In the genomic region with DNA sequence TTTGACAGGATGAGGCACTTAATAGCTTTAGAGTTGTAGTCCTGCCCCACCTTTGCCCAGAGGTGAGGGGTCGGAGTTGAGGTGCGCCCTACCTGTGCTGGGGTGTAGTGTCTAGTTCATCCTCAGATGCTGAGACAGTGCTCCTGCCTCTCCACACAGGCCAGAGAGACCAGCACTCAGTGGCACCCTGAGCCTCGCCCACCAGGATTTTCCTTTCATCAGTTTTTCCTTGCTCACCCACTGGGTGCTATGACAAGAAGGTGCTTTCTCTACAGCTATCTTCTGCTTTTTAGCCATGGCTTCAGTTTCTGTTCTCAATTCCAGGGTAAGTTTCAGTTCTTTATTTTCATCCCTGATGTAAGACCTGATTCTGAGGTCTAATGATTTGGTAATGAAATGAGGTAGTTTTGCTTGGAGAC, we compare ENCODE assay signal across 9 cellular contexts. TPM values are rescaled to one million over a fixed set of nuclear protein-coding genes. Genes with fewer than 3 reads are reported as not detected.
DNase-seq lines count a peak whose midpoint lies in the region; ATAC-seq lines count a peak whose summit lies in the region.
"Had no signal": no experiment of that assay in that cellular context is flagged by ENCODE, and none has a peak within 500 bp of the region (broad histone marks: within the 10 kb centered on the region; RNA-seq: fewer than 3 reads in every experiment).

No MANE protein-coding gene starts in this region.

- intact Hi-C loops in Right ventricle myocardium inferior (cut with DNase I), result loop anchor here (5.0 kb wide), 1 partner anchor 150 kb away; no protein-coding TSS in a partner anchor
- intact Hi-C loops in Right ventricle myocardium superior (cut with DNase I), result no loop called here
- intact Hi-C loops in left colon (cut with DNase I, micrococcal nuclease), result no loop called here

- peak overlapping the region; percentile 73 for H3K27ac Mint-ChIP-seq in stimulated activated naive CD8-positive, alpha-beta T cell treated with anti-CD3 and anti-CD28 coated beads, Interleukin-15, Interleukin-2, amounts not matched to agents 100 ng/mL and 50 ng/mL, for 24 hours

- peaks cover 61% of the 10 kb centered on the region for H3K4me1 Mint-ChIP-seq in stimulated activated naive CD8-positive, alpha-beta T cell treated with anti-CD3 and anti-CD28 coated beads, Interleukin-15, Interleukin-2, amounts not matched to agents 100 ng/mL and 50 ng/mL, for 24 hours (ENCODE audit: low read depth)

- ATAC-seq in Right ventricle myocardium inferior (peak; percentile 40), Right ventricle myocardium superior (ENCODE audit: poor library complexity) (no peak), HG02885 (IDR thresholded peaks at IDR 0.05; ENCODE audit: poor library complexity, unreplicated experiment) (peak; percentile 82), left colon (no peak)
- ATAC-seq: SK-N-SH treated with all-trans-retinoic acid at 6 μM for 48 hours had no signal

- H3K9me3 Mint-ChIP-seq in stimulated activated naive CD8-positive, alpha-beta T cell treated with anti-CD3 and anti-CD28 coated beads, Interleukin-15, Interleukin-2, amounts not matched to agents 100 ng/mL and 50 ng/mL, for 24 hours, result peaks cover 4% of the 10 kb centered on the region

- DNase-seq in Right ventricle myocardium inferior (ENCODE audit: missing footprints) (no peak), Right ventricle myocardium superior (no peak), SKM-1 (lab: John Stamatoyannopoulos, UW; ENCODE audit: unreplicated experiment) (peak; percentile 83), ecto neural progenitor cell (ENCODE audit: low spot score) (no peak), left colon (no peak), T-helper 1 cell (no peak)

- H3K36me3 Mint-ChIP-seq in stimulated activated naive CD8-positive, alpha-beta T cell treated with anti-CD3 and anti-CD28 coated beads, Interleukin-15, Interleukin-2, amounts not matched to agents 100 ng/mL and 50 ng/mL, for 24 hours (ENCODE audit: low read depth), result no peaks in the 10 kb centered on the region

- peak overlapping the region; percentile 47 for H3K4me3 Mint-ChIP-seq in stimulated activated naive CD8-positive, alpha-beta T cell treated with anti-CD3 and anti-CD28 coated beads, Interleukin-15, Interleukin-2, amounts not matched to agents 100 ng/mL and 50 ng/mL, for 24 hours

- peaks cover 17% of the 10 kb centered on the region for H3K27me3 Mint-ChIP-seq in stimulated activated naive CD8-positive, alpha-beta T cell treated with anti-CD3 and anti-CD28 coated beads, Interleukin-15, Interleukin-2, amounts not matched to agents 100 ng/mL and 50 ng/mL, for 24 hours

RNA-seq across cellular contexts. Expression of a gene that starts 16.8 kb away (rescaled TPM):
- 26.0 TPM for total RNA-seq in Right ventricle myocardium inferior
- total RNA-seq in Right ventricle myocardium superior, result 26.7 TPM
- total RNA-seq in left colon, result 10 to 100 TPM; 80.6 to 89.5 TPM

Comparison
In these comparisons a context has a peak if more than half of its experiments do, and no peak if none do; other contexts are left out.
1. ATAC-seq: peak in Right ventricle myocardium inferior (single experiment) and HG02885 (single experiment); none in Right ventricle myocardium superior (single experiment) and left colon (single experiment).